1 cellular context compared by ENCODE assay signal in the genomic region with DNA sequence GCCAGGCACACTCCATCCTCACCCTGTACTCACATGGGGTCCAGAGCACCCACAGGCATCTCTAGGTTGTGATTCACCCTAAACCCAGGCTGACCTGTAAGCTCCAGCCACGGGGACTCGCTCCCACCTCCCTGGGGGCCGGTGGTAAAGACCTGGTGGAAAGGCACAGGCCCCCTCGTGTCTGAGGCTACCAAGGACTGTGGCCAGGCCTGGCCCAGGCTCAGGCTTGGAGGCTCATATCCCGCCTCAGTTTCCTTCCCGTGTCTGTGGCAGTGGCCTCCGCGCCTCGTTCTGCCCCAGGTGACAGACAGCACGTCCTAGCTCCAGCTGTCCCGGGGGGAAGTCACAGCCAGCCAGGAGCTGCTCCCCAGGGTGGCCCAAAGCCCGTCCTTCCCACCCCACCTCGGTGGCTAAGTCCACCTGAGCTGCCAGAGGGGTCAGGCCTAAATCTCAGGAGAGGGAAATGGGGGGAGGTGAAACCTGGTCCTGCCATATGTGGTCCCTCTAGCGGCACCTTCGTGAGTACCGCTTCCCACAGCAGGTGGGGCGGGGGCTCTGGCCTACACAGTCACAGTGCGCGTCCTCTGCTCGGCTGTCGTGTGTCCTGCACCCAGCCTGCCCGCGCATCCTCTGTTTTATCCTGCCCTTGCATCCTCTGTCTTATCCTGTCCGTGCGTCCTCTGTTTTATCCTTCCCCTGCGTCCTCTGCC.
A peak's percentile ranks its signal among the peaks of the same experiment; 100 is the strongest.
TF ChIP-seq lines count a peak whose summit lies in the region.

No MANE protein-coding gene starts in this region.

TF ChIP-seq in HepG2, 621 proteins besides CTCF, POLR2A, EP300 and RAD21 (continued from another document):
- TF ChIP-seq, protein P1, sequence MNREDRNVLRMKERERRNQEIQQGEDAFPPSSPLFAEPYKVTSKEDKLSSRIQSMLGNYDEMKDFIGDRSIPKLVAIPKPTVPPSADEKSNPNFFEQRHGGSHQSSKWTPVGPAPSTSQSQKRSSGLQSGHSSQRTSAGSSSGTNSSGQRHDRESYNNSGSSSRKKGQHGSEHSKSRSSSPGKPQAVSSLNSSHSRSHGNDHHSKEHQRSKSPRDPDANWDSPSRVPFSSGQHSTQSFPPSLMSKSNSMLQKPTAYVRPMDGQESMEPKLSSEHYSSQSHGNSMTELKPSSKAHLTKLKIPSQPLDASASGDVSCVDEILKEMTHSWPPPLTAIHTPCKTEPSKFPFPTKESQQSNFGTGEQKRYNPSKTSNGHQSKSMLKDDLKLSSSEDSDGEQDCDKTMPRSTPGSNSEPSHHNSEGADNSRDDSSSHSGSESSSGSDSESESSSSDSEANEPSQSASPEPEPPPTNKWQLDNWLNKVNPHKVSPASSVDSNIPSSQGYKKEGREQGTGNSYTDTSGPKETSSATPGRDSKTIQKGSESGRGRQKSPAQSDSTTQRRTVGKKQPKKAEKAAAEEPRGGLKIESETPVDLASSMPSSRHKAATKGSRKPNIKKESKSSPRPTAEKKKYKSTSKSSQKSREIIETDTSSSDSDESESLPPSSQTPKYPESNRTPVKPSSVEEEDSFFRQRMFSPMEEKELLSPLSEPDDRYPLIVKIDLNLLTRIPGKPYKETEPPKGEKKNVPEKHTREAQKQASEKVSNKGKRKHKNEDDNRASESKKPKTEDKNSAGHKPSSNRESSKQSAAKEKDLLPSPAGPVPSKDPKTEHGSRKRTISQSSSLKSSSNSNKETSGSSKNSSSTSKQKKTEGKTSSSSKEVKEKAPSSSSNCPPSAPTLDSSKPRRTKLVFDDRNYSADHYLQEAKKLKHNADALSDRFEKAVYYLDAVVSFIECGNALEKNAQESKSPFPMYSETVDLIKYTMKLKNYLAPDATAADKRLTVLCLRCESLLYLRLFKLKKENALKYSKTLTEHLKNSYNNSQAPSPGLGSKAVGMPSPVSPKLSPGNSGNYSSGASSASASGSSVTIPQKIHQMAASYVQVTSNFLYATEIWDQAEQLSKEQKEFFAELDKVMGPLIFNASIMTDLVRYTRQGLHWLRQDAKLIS (CRISPR knock-in tag; IDR thresholded peaks at IDR 0.05) = no peak
- TF ChIP-seq ZFX (CRISPR knock-in tag; IDR thresholded peaks at IDR 0.05; ENCODE audit: low read depth) = peak; percentile 57; the same call in 1 of the 2 replicates
- TF ChIP-seq ZNF20 (CRISPR knock-in tag; IDR thresholded peaks at IDR 0.05) = no peak
- no peak for TF ChIP-seq ZNF773 (CRISPR knock-in tag; IDR thresholded peaks at IDR 0.05; ENCODE audit: borderline replicate concordance)
- TF ChIP-seq ZNF878 (CRISPR knock-in tag; IDR thresholded peaks at IDR 0.05) = no peak
- TF ChIP-seq, protein P2, sequence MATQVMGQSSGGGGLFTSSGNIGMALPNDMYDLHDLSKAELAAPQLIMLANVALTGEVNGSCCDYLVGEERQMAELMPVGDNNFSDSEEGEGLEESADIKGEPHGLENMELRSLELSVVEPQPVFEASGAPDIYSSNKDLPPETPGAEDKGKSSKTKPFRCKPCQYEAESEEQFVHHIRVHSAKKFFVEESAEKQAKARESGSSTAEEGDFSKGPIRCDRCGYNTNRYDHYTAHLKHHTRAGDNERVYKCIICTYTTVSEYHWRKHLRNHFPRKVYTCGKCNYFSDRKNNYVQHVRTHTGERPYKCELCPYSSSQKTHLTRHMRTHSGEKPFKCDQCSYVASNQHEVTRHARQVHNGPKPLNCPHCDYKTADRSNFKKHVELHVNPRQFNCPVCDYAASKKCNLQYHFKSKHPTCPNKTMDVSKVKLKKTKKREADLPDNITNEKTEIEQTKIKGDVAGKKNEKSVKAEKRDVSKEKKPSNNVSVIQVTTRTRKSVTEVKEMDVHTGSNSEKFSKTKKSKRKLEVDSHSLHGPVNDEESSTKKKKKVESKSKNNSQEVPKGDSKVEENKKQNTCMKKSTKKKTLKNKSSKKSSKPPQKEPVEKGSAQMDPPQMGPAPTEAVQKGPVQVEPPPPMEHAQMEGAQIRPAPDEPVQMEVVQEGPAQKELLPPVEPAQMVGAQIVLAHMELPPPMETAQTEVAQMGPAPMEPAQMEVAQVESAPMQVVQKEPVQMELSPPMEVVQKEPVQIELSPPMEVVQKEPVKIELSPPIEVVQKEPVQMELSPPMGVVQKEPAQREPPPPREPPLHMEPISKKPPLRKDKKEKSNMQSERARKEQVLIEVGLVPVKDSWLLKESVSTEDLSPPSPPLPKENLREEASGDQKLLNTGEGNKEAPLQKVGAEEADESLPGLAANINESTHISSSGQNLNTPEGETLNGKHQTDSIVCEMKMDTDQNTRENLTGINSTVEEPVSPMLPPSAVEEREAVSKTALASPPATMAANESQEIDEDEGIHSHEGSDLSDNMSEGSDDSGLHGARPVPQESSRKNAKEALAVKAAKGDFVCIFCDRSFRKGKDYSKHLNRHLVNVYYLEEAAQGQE (IDR thresholded peaks at IDR 0.05; ENCODE audit: borderline replicate concordance in 1 of 2, low read depth in 1 of 2, low read length in 2 of 2) = no peak
- TF ChIP-seq ZFY (CRISPR knock-in tag; IDR thresholded peaks at IDR 0.05) = peak; percentile 41; the same call in 1 of the 2 replicates
- no peak for TF ChIP-seq ZFP1 (CRISPR knock-in tag; IDR thresholded peaks at IDR 0.05)
- TF ChIP-seq HOXA9 (CRISPR knock-in tag; IDR thresholded peaks at IDR 0.05; ENCODE audit: borderline replicate concordance) = no peak
- TF ChIP-seq, protein P3, sequence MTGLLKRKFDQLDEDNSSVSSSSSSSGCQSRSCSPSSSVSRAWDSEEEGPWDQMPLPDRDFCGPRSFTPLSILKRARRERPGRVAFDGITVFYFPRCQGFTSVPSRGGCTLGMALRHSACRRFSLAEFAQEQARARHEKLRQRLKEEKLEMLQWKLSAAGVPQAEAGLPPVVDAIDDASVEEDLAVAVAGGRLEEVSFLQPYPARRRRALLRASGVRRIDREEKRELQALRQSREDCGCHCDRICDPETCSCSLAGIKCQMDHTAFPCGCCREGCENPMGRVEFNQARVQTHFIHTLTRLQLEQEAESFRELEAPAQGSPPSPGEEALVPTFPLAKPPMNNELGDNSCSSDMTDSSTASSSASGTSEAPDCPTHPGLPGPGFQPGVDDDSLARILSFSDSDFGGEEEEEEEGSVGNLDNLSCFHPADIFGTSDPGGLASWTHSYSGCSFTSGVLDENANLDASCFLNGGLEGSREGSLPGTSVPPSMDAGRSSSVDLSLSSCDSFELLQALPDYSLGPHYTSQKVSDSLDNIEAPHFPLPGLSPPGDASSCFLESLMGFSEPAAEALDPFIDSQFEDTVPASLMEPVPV (CRISPR knock-in tag; IDR thresholded peaks at IDR 0.05) = 0 out of 2 replicates have a peak, but pooled peaks have one; percentile 56
- TF ChIP-seq MLLT10 (CRISPR knock-in tag; IDR thresholded peaks at IDR 0.05) = no peak
- TF ChIP-seq ZFAT (CRISPR knock-in tag; conservative IDR thresholded peaks at IDR 0.05) = no peak
- 0 out of 2 replicates have a peak, but pooled peaks have one; percentile 30 for TF ChIP-seq BORCS8-MEF2B (CRISPR knock-in tag; IDR thresholded peaks at IDR 0.05)
- TF ChIP-seq NFIC (IDR thresholded peaks at IDR 0.05; ENCODE audit: low read length) = no peak
- no peak for TF ChIP-seq BCL6 (CRISPR knock-in tag; IDR thresholded peaks at IDR 0.05)
- TF ChIP-seq, protein P4, sequence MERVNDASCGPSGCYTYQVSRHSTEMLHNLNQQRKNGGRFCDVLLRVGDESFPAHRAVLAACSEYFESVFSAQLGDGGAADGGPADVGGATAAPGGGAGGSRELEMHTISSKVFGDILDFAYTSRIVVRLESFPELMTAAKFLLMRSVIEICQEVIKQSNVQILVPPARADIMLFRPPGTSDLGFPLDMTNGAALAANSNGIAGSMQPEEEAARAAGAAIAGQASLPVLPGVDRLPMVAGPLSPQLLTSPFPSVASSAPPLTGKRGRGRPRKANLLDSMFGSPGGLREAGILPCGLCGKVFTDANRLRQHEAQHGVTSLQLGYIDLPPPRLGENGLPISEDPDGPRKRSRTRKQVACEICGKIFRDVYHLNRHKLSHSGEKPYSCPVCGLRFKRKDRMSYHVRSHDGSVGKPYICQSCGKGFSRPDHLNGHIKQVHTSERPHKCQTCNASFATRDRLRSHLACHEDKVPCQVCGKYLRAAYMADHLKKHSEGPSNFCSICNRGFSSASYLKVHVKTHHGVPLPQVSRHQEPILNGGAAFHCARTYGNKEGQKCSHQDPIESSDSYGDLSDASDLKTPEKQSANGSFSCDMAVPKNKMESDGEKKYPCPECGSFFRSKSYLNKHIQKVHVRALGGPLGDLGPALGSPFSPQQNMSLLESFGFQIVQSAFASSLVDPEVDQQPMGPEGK (CRISPR knock-in tag; IDR thresholded peaks at IDR 0.05) = peak; percentile 61; the same call in 1 of the 2 replicates
- no peak for TF ChIP-seq ZNF558 (CRISPR knock-in tag; IDR thresholded peaks at IDR 0.05; ENCODE audit: borderline replicate concordance)
- no peak for TF ChIP-seq ISL2 (CRISPR knock-in tag; IDR thresholded peaks at IDR 0.05)
- TF ChIP-seq SNRNP70 (IDR thresholded peaks at IDR 0.05; ENCODE audit: low read depth, low read length) = no peak
- TF ChIP-seq, protein P5, sequence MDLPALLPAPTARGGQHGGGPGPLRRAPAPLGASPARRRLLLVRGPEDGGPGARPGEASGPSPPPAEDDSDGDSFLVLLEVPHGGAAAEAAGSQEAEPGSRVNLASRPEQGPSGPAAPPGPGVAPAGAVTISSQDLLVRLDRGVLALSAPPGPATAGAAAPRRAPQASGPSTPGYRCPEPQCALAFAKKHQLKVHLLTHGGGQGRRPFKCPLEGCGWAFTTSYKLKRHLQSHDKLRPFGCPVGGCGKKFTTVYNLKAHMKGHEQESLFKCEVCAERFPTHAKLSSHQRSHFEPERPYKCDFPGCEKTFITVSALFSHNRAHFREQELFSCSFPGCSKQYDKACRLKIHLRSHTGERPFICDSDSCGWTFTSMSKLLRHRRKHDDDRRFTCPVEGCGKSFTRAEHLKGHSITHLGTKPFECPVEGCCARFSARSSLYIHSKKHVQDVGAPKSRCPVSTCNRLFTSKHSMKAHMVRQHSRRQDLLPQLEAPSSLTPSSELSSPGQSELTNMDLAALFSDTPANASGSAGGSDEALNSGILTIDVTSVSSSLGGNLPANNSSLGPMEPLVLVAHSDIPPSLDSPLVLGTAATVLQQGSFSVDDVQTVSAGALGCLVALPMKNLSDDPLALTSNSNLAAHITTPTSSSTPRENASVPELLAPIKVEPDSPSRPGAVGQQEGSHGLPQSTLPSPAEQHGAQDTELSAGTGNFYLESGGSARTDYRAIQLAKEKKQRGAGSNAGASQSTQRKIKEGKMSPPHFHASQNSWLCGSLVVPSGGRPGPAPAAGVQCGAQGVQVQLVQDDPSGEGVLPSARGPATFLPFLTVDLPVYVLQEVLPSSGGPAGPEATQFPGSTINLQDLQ (CRISPR knock-in tag; IDR thresholded peaks at IDR 0.05) = no peak
- TF ChIP-seq MAFG (CRISPR knock-in tag; IDR thresholded peaks at IDR 0.05) = no peak
- no peak for TF ChIP-seq MAFK (conservative IDR thresholded peaks at IDR 0.05 in 1 of 2, IDR thresholded peaks at IDR 0.05 in 1 of 2; ENCODE audit: low read length in 2 of 2)
- no peak for TF ChIP-seq ZNF790 (CRISPR knock-in tag; IDR thresholded peaks at IDR 0.05; ENCODE audit: borderline replicate concordance)
- no peak for TF ChIP-seq ZSCAN22 (CRISPR knock-in tag; IDR thresholded peaks at IDR 0.05)
- no peak for TF ChIP-seq SIX4 (CRISPR knock-in tag; IDR thresholded peaks at IDR 0.05)
- TF ChIP-seq, protein P6, sequence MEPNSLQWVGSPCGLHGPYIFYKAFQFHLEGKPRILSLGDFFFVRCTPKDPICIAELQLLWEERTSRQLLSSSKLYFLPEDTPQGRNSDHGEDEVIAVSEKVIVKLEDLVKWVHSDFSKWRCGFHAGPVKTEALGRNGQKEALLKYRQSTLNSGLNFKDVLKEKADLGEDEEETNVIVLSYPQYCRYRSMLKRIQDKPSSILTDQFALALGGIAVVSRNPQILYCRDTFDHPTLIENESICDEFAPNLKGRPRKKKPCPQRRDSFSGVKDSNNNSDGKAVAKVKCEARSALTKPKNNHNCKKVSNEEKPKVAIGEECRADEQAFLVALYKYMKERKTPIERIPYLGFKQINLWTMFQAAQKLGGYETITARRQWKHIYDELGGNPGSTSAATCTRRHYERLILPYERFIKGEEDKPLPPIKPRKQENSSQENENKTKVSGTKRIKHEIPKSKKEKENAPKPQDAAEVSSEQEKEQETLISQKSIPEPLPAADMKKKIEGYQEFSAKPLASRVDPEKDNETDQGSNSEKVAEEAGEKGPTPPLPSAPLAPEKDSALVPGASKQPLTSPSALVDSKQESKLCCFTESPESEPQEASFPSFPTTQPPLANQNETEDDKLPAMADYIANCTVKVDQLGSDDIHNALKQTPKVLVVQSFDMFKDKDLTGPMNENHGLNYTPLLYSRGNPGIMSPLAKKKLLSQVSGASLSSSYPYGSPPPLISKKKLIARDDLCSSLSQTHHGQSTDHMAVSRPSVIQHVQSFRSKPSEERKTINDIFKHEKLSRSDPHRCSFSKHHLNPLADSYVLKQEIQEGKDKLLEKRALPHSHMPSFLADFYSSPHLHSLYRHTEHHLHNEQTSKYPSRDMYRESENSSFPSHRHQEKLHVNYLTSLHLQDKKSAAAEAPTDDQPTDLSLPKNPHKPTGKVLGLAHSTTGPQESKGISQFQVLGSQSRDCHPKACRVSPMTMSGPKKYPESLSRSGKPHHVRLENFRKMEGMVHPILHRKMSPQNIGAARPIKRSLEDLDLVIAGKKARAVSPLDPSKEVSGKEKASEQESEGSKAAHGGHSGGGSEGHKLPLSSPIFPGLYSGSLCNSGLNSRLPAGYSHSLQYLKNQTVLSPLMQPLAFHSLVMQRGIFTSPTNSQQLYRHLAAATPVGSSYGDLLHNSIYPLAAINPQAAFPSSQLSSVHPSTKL (CRISPR knock-in tag; IDR thresholded peaks at IDR 0.05) = no peak
- no peak for TF ChIP-seq POLR2AphosphoS5 (IDR thresholded peaks at IDR 0.05; ENCODE audit: low read depth, low read length)
- TF ChIP-seq MXI1 (IDR thresholded peaks at IDR 0.05; ENCODE audit: borderline replicate concordance, low read depth, low read length) = 0 out of 3 replicates have a peak, but pooled peaks have one; percentile 11
- TF ChIP-seq NKX3-1 (CRISPR knock-in tag; IDR thresholded peaks at IDR 0.05) = no peak
- TF ChIP-seq U2AF1 (optimal IDR thresholded peaks at IDR 0.05; ENCODE audit: low read depth, low read length) = no peak
